Comparison of ENCODE assay signal across 8 cellular contexts in genomic region chrX:48475295-48475694, GRCh38. TPM values are rescaled to one million over a fixed set of nuclear protein-coding genes. Genes with fewer than 3 reads are reported as not detected.
DNase-seq lines count a peak whose midpoint lies in the region; ATAC-seq and TF ChIP-seq lines count a peak whose summit lies in the region.

No MANE protein-coding gene starts in this region.

- H3K4me3 Mint-ChIP-seq in CD14-positive monocyte: peak overlapping the region; percentile 87 to 90
- peak overlapping the region; percentile 90 for H3K4me3 Mint-ChIP-seq in central memory CD8-positive, alpha-beta T cell
- peak overlapping the region; percentile 80 to 97 (median 92) for H3K4me3 Mint-ChIP-seq in naive thymus-derived CD8-positive, alpha-beta T cell

- POLR2A ChIA-PET in naive thymus-derived CD8-positive, alpha-beta T cell (lab: Charles Lee): interaction anchor here (0.9 to 1.5 kb wide), 2 partner anchors 47 to 123 kb away, joined by 3 read pairs; no protein-coding TSS in a partner anchor

- TF ChIP-seq CTCF in CD14-positive monocyte (IDR thresholded peaks at IDR 0.05) (no peak), LNCaP clone FGC (IDR thresholded peaks at IDR 0.05; ENCODE audit: control insufficient read depth, extremely low read depth, insufficient read depth) (no peak)

- peaks cover 0 to 11% (median 1%) of the 10 kb centered on the region in 7 donors for H3K9me3 Mint-ChIP-seq in CD14-positive monocyte
- no peaks in the 10 kb centered on the region for H3K9me3 Mint-ChIP-seq in central memory CD8-positive, alpha-beta T cell
- H3K9me3 Mint-ChIP-seq in naive thymus-derived CD8-positive, alpha-beta T cell: peaks cover 0 to 3% (median 0%) of the 10 kb centered on the region in 9 donors

- no peak for DNase-seq in CD14-positive monocyte (ENCODE audit: low spot score)
- DNase-seq in LNCaP clone FGC (ENCODE audit: low read depth): no peak
- DNase-seq in central memory CD8-positive, alpha-beta T cell (ENCODE audit: low spot score in 2 of 2): no peak
- DNase-seq in naive thymus-derived CD8-positive, alpha-beta T cell: no peak
- DNase-seq in SKM-1 (lab: John Stamatoyannopoulos, UW; ENCODE audit: unreplicated experiment): no peak
- no peak for DNase-seq in putamen (ENCODE audit: low spot score)

- peaks cover 0 to 6% (median 2%) of the 10 kb centered on the region in 3 donors for H3K27me3 Mint-ChIP-seq in CD14-positive monocyte (ENCODE audit: low read depth in 3 of 3)
- H3K27me3 Mint-ChIP-seq in central memory CD8-positive, alpha-beta T cell: no peaks in the 10 kb centered on the region
- no peaks in the 10 kb centered on the region for H3K27me3 Mint-ChIP-seq in naive thymus-derived CD8-positive, alpha-beta T cell

- peaks cover 14 to 18% of the 10 kb centered on the region in 2 donors for H3K36me3 Mint-ChIP-seq in CD14-positive monocyte
- H3K36me3 Mint-ChIP-seq in central memory CD8-positive, alpha-beta T cell (ENCODE audit: insufficient read depth): peaks cover 8% of the 10 kb centered on the region
- peaks cover 0 to 17% (median 1%) of the 10 kb centered on the region in 3 donors for H3K36me3 Mint-ChIP-seq in naive thymus-derived CD8-positive, alpha-beta T cell

- ATAC-seq in central memory CD8-positive, alpha-beta T cell (replicated peaks; ENCODE audit: extremely low read depth, poor library complexity, severe bottlenecking): no peak
- ATAC-seq in naive thymus-derived CD8-positive, alpha-beta T cell: no peak
- ATAC-seq in GM19328 (IDR thresholded peaks at IDR 0.05; ENCODE audit: unreplicated experiment): no peak
- ATAC-seq in HG02938 (IDR thresholded peaks at IDR 0.05; ENCODE audit: unreplicated experiment): no peak

- peak overlapping the region; percentile 80 for H3K4me3 ChIP-seq in LNCaP clone FGC (ENCODE audit: low read depth, low read length)

- H3K27ac Mint-ChIP-seq in CD14-positive monocyte: peak overlapping the region; percentile 85 to 96 (median 90)
- peak overlapping the region; percentile 56 for H3K27ac Mint-ChIP-seq in central memory CD8-positive, alpha-beta T cell (ENCODE audit: low read depth)
- H3K27ac Mint-ChIP-seq in naive thymus-derived CD8-positive, alpha-beta T cell: peak overlapping the region; percentile 84 to 98 (median 94)

- intact Hi-C loops in CD14-positive monocyte (cut with micrococcal nuclease): loop anchor here in 1 of 2 donors (5.0 to 10.0 kb wide), 2 partner anchors 62 to 100 kb away; partner anchors contain the start of genes RBM3 and TBC1D25

- peaks cover 19% of the 10 kb centered on the region for H3K4me1 Mint-ChIP-seq in CD14-positive monocyte
- H3K4me1 Mint-ChIP-seq in central memory CD8-positive, alpha-beta T cell: peaks cover 24% of the 10 kb centered on the region
- H3K4me1 Mint-ChIP-seq in naive thymus-derived CD8-positive, alpha-beta T cell: peaks cover 22 to 28% (median 25%) of the 10 kb centered on the region in 4 donors

RNA-seq across cellular contexts. Expression of gene FTSJ1, which starts 0.7 kb away (rescaled TPM):
- 10 to 100 TPM; 36.6 to 44.3 TPM for polyA plus RNA-seq in CD14-positive monocyte
- 10 to 100 TPM; 50.6 to 53.0 TPM for total RNA-seq in naive thymus-derived CD8-positive, alpha-beta T cell
- 10 to 100 TPM; 61.5 to 63.4 (median 62.3) TPM for polyA plus RNA-seq in naive thymus-derived CD8-positive, alpha-beta T cell

RNA-seq across cellular contexts. Expression of gene SLC38A5, which starts 5.2 kb away (rescaled TPM):
- polyA plus RNA-seq in CD14-positive monocyte: under 1 TPM; 0.69 to 0.94 TPM
- 10 to 100 TPM; 17.0 to 18.2 TPM for total RNA-seq in naive thymus-derived CD8-positive, alpha-beta T cell
- 10 to 100 TPM; 11.9 to 18.6 (median 14.0) TPM for polyA plus RNA-seq in naive thymus-derived CD8-positive, alpha-beta T cell

RNA-seq across cellular contexts. Expression of gene PORCN, which starts 33.5 kb away (rescaled TPM):
- polyA plus RNA-seq in CD14-positive monocyte: 1 to 10 TPM; 7.5 to 7.8 TPM
- total RNA-seq in naive thymus-derived CD8-positive, alpha-beta T cell: 10 to 100 TPM; 18.1 to 18.2 TPM
- polyA plus RNA-seq in naive thymus-derived CD8-positive, alpha-beta T cell: 10 to 100 TPM; 10.4 to 14.9 (median 12.9) TPM

RNA-seq across cellular contexts. Expression of gene EBP, which starts 46.3 kb away (rescaled TPM):
- polyA plus RNA-seq in CD14-positive monocyte: 10 to 100 TPM; 47.4 to 59.5 TPM
- total RNA-seq in naive thymus-derived CD8-positive, alpha-beta T cell: 10 to 100 TPM; 30.7 to 36.9 TPM
- 10 to 100 TPM; 77.0 to 88.8 (median 85.2) TPM for polyA plus RNA-seq in naive thymus-derived CD8-positive, alpha-beta T cell

Comparison
In these comparisons a context has a peak if more than half of its experiments do, and no peak if none do; other contexts are left out.
1. RNA of gene SLC38A5, which starts 5.2 kb away (polyA plus RNA-seq): 11.9 to 18.6 TPM in naive thymus-derived CD8-positive, alpha-beta T cell; 0.69 to 0.94 TPM in CD14-positive monocyte; every median in the first group is over 4 times any median in the second.
2. Peak in every context shown above with its lines, with median percentiles within 50 percentile points of each other: H3K27ac Mint-ChIP-seq and H3K4me3 Mint-ChIP-seq.